In the genomic region with DNA sequence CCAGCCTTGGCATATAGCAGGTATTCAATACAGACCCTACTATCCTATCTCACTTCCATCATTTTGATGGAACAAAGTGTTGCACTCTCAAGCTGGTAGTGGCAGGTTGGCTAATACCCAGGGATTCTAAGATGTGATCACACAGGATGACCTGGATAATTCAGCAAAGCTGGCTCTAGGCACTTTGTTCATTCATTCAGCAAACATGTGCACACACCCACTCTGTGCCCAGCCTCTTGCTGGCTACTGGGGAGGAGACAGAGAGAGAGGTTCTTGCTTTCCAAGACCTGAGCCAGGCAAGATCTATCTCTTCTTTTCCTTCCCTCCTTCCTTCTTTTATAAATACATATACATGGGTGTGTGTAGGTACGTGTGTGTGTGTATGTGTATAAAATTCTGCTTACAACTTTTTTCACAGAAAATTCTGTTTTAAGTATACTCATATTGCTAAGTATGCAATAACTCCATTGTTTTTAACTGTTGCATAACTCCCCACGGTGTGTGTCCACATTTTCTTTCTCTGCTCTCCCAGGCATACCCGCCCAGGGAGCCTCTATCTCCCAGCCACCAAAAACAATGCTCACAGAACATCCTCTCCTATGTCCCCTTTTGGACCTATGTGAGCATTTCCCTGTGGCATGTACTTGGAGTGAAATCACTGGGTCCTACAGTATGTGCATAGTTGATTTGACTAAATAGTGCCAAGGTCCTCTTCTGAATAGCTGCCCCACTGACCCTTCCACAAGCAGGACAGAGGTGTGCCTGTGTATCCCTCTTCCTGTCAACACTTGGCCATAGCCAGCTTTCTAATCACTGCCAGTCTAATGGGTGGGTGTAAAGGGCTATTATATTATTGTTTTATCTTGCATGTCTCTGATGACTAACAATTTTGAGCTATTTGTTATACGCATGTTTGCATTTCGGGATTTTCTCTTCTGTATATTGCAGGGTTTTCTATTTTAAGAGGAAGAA, we compare ENCODE assay signal across 17 cellular contexts. TPM values are rescaled to one million over a fixed set of nuclear protein-coding genes. Genes with fewer than 3 reads are reported as not detected.
DNase-seq lines count a peak whose midpoint lies in the region; ATAC-seq and TF ChIP-seq lines count a peak whose summit lies in the region.
"Had no signal": no experiment of that assay in that cellular context is flagged by ENCODE, and none has a peak within 500 bp of the region (broad histone marks: within the 10 kb centered on the region; RNA-seq: fewer than 3 reads in every experiment).

No MANE protein-coding gene starts in this region.

- TF ChIP-seq EP300 in Ishikawa (IDR thresholded peaks at IDR 0.05; ENCODE audit: borderline replicate concordance): no peak

- no peaks in the 10 kb centered on the region for H3K36me3 ChIP-seq in mucosa of descending colon (ENCODE audit: low read depth)

- no peaks in the 10 kb centered on the region for H3K9me3 ChIP-seq in mucosa of descending colon

- H3K4me3 ChIP-seq in AG10803 (ENCODE audit: low read length) (no peak overlapping the region), mucosa of descending colon (no peak overlapping the region)

- peak; percentile 8 for DNase-seq in AG10803 (ENCODE audit: low read depth)
- DNase-seq in ecto neural progenitor cell (ENCODE audit: low spot score): peak; percentile 29
- peak; percentile 23 for DNase-seq in islet precursor cell
- DNase-seq in NCI-H1417 treated with DMSO at 0.1 percent for 48 hours (lab: John Stamatoyannopoulos, UW): no peak
- no peak for DNase-seq in EL
- DNase-seq in mucosa of descending colon: no peak
- DNase-seq: CD4-positive, alpha-beta T cell; DMS79 treated with DMSO at 0.1 percent for 48 hours; GF-D8; NCI-H146; NCI-H2107; NCI-H446 treated with DMSO at 0.1 percent for 48 hours; NCI-H774; Right ventricle myocardium superior had no signal

- no peak for TF ChIP-seq RAD21 in Ishikawa (IDR thresholded peaks at IDR 0.05; ENCODE audit: low read depth)

- intact Hi-C loops in mucosa of descending colon (cut with DNase I, micrococcal nuclease): no loop called here

- ATAC-seq in mucosa of descending colon: no peak
- ATAC-seq: HCT116, Panc1 had no signal

- no peaks in the 10 kb centered on the region for H3K4me1 ChIP-seq in mucosa of descending colon (ENCODE audit: low read depth)

- TF ChIP-seq CTCF in AG10803 (conservative IDR thresholded peaks at IDR 0.05; ENCODE audit: low read length) (no peak), mucosa of descending colon (IDR thresholded peaks at IDR 0.05) (no peak)

TF ChIP-seq in Ishikawa, 13 proteins besides CTCF, POLR2A, EP300 and RAD21:
- no peak for TF ChIP-seq YY1 (IDR thresholded peaks at IDR 0.05; ENCODE audit: low read depth)
- TF ChIP-seq MAX (IDR thresholded peaks at IDR 0.05): no peak
- no peak for TF ChIP-seq FOXM1 (IDR thresholded peaks at IDR 0.05; ENCODE audit: borderline replicate concordance, low read depth)
- no peak for TF ChIP-seq EGR1 (IDR thresholded peaks at IDR 0.05)
- peak; percentile 83 for TF ChIP-seq CEBPB (IDR thresholded peaks at IDR 0.05)
TF ChIP-seq in Ishikawa: peak in this region for 1.

RNA-seq across cellular contexts. Expression of gene CLPB, which starts 27.5 kb away (rescaled TPM):
- 10 to 100 TPM in 2 of 3 donors, 1 to 10 TPM in 1; 8.9 to 21.4 (median 15.3) TPM for total RNA-seq in mucosa of descending colon

Comparison
In these comparisons a context has a peak if more than half of its experiments do, and no peak if none do; other contexts are left out.
1. DNase-seq: peak in AG10803 (single experiment), ecto neural progenitor cell (single experiment) and islet precursor cell (single experiment); none in NCI-H1417 treated with DMSO at 0.1 percent for 48 hours (single experiment), EL (single experiment) and mucosa of descending colon (0 of 3).